27 cellular contexts compared by ENCODE assay signal in genomic region chr10:34704526-34705184, GRCh38.
DNase-seq lines count a peak whose midpoint lies in the region; ATAC-seq and TF ChIP-seq lines count a peak whose summit lies in the region.
"Had no signal": no experiment of that assay in that cellular context is flagged by ENCODE, and none has a peak within 500 bp of the region (broad histone marks: within the 10 kb centered on the region; RNA-seq: fewer than 3 reads in every experiment).

No MANE protein-coding gene starts in this region.

- POLR2A ChIA-PET in MCF 10A (lab: Yijun Ruan, JAX), result interaction anchor here (1.0 kb wide), 1 partner anchor 17 kb away, joined by 3 read pairs; no protein-coding TSS in a partner anchor

- H3K36me3 ChIP-seq in MM.1S (replicated peaks; ENCODE audit: insufficient read depth, low read length), result no peaks in the 10 kb centered on the region
- no peaks in the 10 kb centered on the region for H3K36me3 ChIP-seq in hepatocyte (replicated peaks; ENCODE audit: insufficient read depth, low read depth)
- H3K36me3 ChIP-seq in osteoblast (ENCODE audit: insufficient read depth, low read length), result no peaks in the 10 kb centered on the region
- H3K36me3 ChIP-seq in uterus, result no peaks in the 10 kb centered on the region
- H3K36me3 ChIP-seq: WERI-Rb-1 had no signal

- H3K4me3 ChIP-seq in MM.1S (ENCODE audit: low read length) (no peak overlapping the region), hepatocyte (no peak overlapping the region), osteoblast (ENCODE audit: insufficient read depth, low read length) (no peak overlapping the region), uterus (no peak overlapping the region)
- H3K4me3 ChIP-seq: skin epidermis had no signal

- TF ChIP-seq CTCF in MM.1S (IDR thresholded peaks at IDR 0.05; ENCODE audit: low read length) (no peak), hepatocyte (IDR thresholded peaks at IDR 0.05; ENCODE audit: poor library complexity) (no peak), osteoblast (IDR thresholded peaks at IDR 0.05; ENCODE audit: extremely low read depth, low read depth, low read length) (no peak), uterus (IDR thresholded peaks at IDR 0.05) (no peak), MCF 10A (IDR thresholded peaks at IDR 0.05; ENCODE audit: unreplicated experiment) (no peak)

- intact Hi-C loops in uterus (cut with DNase I; ENCODE audit: low total_unique reads) (no loop called here), MCF 10A (cut with micrococcal nuclease) (no loop called here)

- no peak for TF ChIP-seq POLR2A in uterus (IDR thresholded peaks at IDR 0.05)

- no peak overlapping the region for H3K27ac Mint-ChIP-seq in MCF 10A (ENCODE audit: low read depth, unreplicated experiment)
- H3K27ac Mint-ChIP-seq: activated CD4-positive, alpha-beta T cell treated with anti-CD3 and anti-CD28 coated beads, Interleukin-2, amount 10 ng/mL, durations not matched to agents 24 days and 14 days; activated naive CD4-positive, alpha-beta T cell treated with anti-CD3 and anti-CD28 coated beads, Interleukin-2, amount 50 U/mL, for 24 hours; natural killer cell; stimulated activated naive B cell treated with anti-CD40 and anti-IgM and Interleukin-4, amounts not matched to agents 10 μg/mL and 1 μg/mL and 100 μg/mL, for 72 hours had no signal

- H3K79me2 ChIP-seq in MM.1S (ENCODE audit: low read length), result peaks cover 94% of the 10 kb centered on the region
- peaks cover 93% of the 10 kb centered on the region for H3K79me2 ChIP-seq in hepatocyte
- H3K79me2 ChIP-seq in osteoblast (ENCODE audit: insufficient read depth, low read length), result peaks cover 41% of the 10 kb centered on the region

- H3K9me3 Mint-ChIP-seq in MCF 10A (ENCODE audit: unreplicated experiment), result peaks cover 6% of the 10 kb centered on the region
- H3K9me3 Mint-ChIP-seq: activated CD4-positive, alpha-beta T cell treated with anti-CD3 and anti-CD28 coated beads, Interleukin-2, amount 10 ng/mL, durations not matched to agents 24 days and 14 days; activated naive CD4-positive, alpha-beta T cell treated with anti-CD3 and anti-CD28 coated beads, Interleukin-2, amount 50 U/mL, for 24 hours; natural killer cell; stimulated activated naive B cell treated with anti-CD40 and anti-IgM and Interleukin-4, amounts not matched to agents 10 μg/mL and 1 μg/mL and 100 μg/mL, for 72 hours had no signal

- no peak overlapping the region for H3K4me3 Mint-ChIP-seq in MCF 10A (ENCODE audit: unreplicated experiment)
- H3K4me3 Mint-ChIP-seq: activated CD4-positive, alpha-beta T cell treated with anti-CD3 and anti-CD28 coated beads, Interleukin-2, amount 10 ng/mL, durations not matched to agents 24 days and 14 days; activated naive CD4-positive, alpha-beta T cell treated with anti-CD3 and anti-CD28 coated beads, Interleukin-2, amount 50 U/mL, for 24 hours; natural killer cell; stimulated activated naive B cell treated with anti-CD40 and anti-IgM and Interleukin-4, amounts not matched to agents 10 μg/mL and 1 μg/mL and 100 μg/mL, for 72 hours had no signal

- H3K36me3 Mint-ChIP-seq in MCF 10A (ENCODE audit: insufficient read depth, unreplicated experiment), result peaks cover 6% of the 10 kb centered on the region
- H3K36me3 Mint-ChIP-seq: activated naive CD4-positive, alpha-beta T cell treated with anti-CD3 and anti-CD28 coated beads, Interleukin-2, amount 50 U/mL, for 24 hours; natural killer cell; stimulated activated naive B cell treated with anti-CD40 and anti-IgM and Interleukin-4, amounts not matched to agents 10 μg/mL and 1 μg/mL and 100 μg/mL, for 72 hours had no signal

- ATAC-seq in HG02571 (IDR thresholded peaks at IDR 0.05; ENCODE audit: unreplicated experiment), result no peak
- ATAC-seq: left ventricle myocardium superior; natural killer cell; stimulated activated naive B cell treated with anti-CD40 and anti-IgM and Interleukin-4, amounts not matched to agents 10 μg/mL and 1 μg/mL and 100 μg/mL, for 72 hours had no signal

- H3K4me1 Mint-ChIP-seq in MCF 10A (ENCODE audit: insufficient read depth, unreplicated experiment), result peaks cover 43% of the 10 kb centered on the region

- peaks cover 26% of the 10 kb centered on the region for H3K4me1 ChIP-seq in MM.1S (ENCODE audit: low read length)
- H3K4me1 ChIP-seq in hepatocyte (ENCODE audit: insufficient read depth), result peaks cover 43% of the 10 kb centered on the region
- peaks cover 29% of the 10 kb centered on the region for H3K4me1 ChIP-seq in osteoblast (ENCODE audit: insufficient read depth, low read length)
- H3K4me1 ChIP-seq in uterus, result peaks cover 0 to 11% of the 10 kb centered on the region in 2 donors

- H3K27ac ChIP-seq in MM.1S (ENCODE audit: low read length) (no peak overlapping the region), hepatocyte (peak overlapping the region; percentile 10), osteoblast (ENCODE audit: low read depth, low read length) (no peak overlapping the region), uterus (peak overlapping the region; percentile 57 to 68)
- H3K27ac ChIP-seq: epithelial cell of prostate, WERI-Rb-1 had no signal

- H4K20me1 ChIP-seq in MM.1S (ENCODE audit: insufficient read depth, low read length) (peaks cover 12% of the 10 kb centered on the region), hepatocyte (ENCODE audit: insufficient read depth, poor library complexity, severe bottlenecking) (peaks cover 9% of the 10 kb centered on the region), osteoblast (ENCODE audit: insufficient read depth, low read length) (no peaks in the 10 kb centered on the region)

- H3K27me3 ChIP-seq in MM.1S (replicated peaks; ENCODE audit: insufficient read depth, low read length) (peaks cover 15% of the 10 kb centered on the region), hepatocyte (no peaks in the 10 kb centered on the region), osteoblast (ENCODE audit: insufficient read depth, low read length) (no peaks in the 10 kb centered on the region), uterus (no peaks in the 10 kb centered on the region)

- H3K4me2 ChIP-seq in MM.1S (ENCODE audit: low read depth, low read length), result 0 out of 2 replicates have a peak overlapping the region, but pooled peaks have one; percentile 54
- H3K4me2 ChIP-seq in hepatocyte, result peak overlapping the region; percentile 49
- H3K4me2 ChIP-seq in osteoblast (ENCODE audit: insufficient read depth, low read length), result peak overlapping the region; percentile 40

- DNase-seq in MM.1S, result no peak
- DNase-seq in hepatocyte (ENCODE audit: low spot score), result no peak
- DNase-seq in osteoblast (ENCODE audit: insufficient read length, low spot score, missing footprints), result no peak
- no peak for DNase-seq in uterus
- DNase-seq in MCF 10A (ENCODE audit: unreplicated experiment), result no peak
- no peak for DNase-seq in GM19238 (ENCODE audit: insufficient read length, low spot score)
- DNase-seq: activated CD4-positive, alpha-beta T cell treated with anti-CD3 and anti-CD28 coated beads, Interleukin-2, amount 10 ng/mL, durations not matched to agents 24 days and 14 days; activated CD8-positive, alpha-beta memory T cell treated with anti-CD3 and anti-CD28 coated beads for 24 hours; activated T-cell treated with anti-CD3 and anti-CD28 coated beads for 4 hours; amygdala; HCEC 1CT; Kasumi-1; left ventricle myocardium superior; natural killer cell; NCI-H1694; NCI-H446 treated with DMSO at 0.1 percent for 48 hours; NCI-H82; occipital lobe; retina; SIG-M5; stimulated activated naive B cell treated with anti-CD40 and anti-IgM and Interleukin-4, amounts not matched to agents 10 μg/mL and 1 μg/mL and 100 μg/mL, for 72 hours; SW 1271; WERI-Rb-1 had no signal

- H3K9me3 ChIP-seq in MM.1S (replicated peaks; ENCODE audit: insufficient read depth, low read length) (no peaks in the 10 kb centered on the region), hepatocyte (ENCODE audit: low read depth) (no peaks in the 10 kb centered on the region), osteoblast (ENCODE audit: low read depth, low read length) (no peaks in the 10 kb centered on the region), uterus (no peaks in the 10 kb centered on the region)

- peaks cover 12% of the 10 kb centered on the region for H3F3A ChIP-seq in MM.1S (ENCODE audit: insufficient read depth, low read length)

- BruUV-seq in MCF 10A (replicated peaks; lab: Mats Ljungman, UMichigan), result no TSS peak

- H3K9me2 ChIP-seq in MM.1S (replicated peaks; ENCODE audit: insufficient read depth, low read length) (no peaks in the 10 kb centered on the region), hepatocyte (replicated peaks; ENCODE audit: insufficient read depth) (no peaks in the 10 kb centered on the region)

- WGBS in hepatocyte (ENCODE audit: low lambda C conversion rate, missing lambda C conversion rate), result 29% methylated on average over 2 of the region's 2 CpGs

- H3K27me3 Mint-ChIP-seq in MCF 10A (ENCODE audit: insufficient read depth, unreplicated experiment), result no peaks in the 10 kb centered on the region

- H2AFZ ChIP-seq in MM.1S (ENCODE audit: low read length) (no peak overlapping the region), hepatocyte (no peak overlapping the region), osteoblast (ENCODE audit: low read length) (no peak overlapping the region)

- CTCF ChIA-PET in MCF 10A (lab: Yijun Ruan, JAX), result no interaction called here

- no peak overlapping the region for H3K9ac ChIP-seq in MM.1S (ENCODE audit: low read length)

Comparison
In these comparisons a context has a peak if more than half of its experiments do, and no peak if none do; other contexts are left out.
1. H3K27ac ChIP-seq: peak in hepatocyte (single experiment) and uterus (2 of 2); none in MM.1S (single experiment) and osteoblast (single experiment).
2. Peak in every context shown above with its lines, with median percentiles within 50 percentile points of each other: H3K4me2 ChIP-seq.